Comparison of ENCODE assay signal across 8 cellular contexts in the genomic region with DNA sequence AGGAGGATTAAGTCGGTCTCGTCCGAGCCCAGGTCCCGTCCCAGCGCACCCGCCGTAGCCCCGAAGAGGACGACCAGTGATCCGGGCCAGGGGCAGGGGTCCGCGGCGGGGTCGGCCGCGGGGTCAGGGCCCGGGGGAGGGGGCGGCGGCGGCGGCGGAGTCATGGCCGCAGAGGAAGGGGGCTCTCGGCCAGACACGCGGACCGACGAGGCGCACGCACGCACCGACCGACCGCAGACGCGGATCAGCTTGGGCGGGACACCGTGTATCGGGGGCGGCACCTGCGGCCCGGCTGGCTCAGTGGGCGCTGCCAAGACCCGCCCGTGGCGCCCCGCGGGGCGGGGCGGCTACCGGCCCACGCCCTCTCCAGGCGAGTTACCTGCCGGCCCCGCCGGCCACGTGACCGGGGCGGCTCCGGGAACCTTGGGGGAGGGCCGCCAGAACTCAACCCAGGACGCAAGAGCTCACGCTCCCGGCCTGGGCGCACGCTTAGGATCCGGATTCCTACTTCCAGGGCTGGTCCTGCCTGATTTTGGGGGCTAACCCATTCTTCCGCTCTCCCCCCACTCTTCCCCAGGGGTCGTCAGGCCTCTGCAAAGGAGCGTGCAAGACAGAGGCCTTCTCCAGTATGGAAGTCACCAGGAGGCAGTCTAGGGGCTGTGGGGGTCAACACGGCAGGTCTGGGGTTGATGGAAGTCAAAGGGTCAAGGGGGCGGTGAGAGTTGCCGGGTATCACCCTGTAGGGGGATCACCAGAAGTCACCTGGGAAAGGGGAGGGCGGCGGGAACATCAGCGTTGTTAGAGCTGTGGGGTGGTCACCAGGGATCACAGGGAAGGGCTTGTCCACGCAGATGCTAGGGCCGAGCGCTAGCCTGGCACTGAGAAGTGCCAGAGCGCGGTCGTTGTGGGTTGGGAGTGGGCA. TPM values are rescaled to one million over a fixed set of nuclear protein-coding genes. Genes with fewer than 3 reads are reported as not detected.
DNase-seq lines count a peak whose midpoint lies in the region; ATAC-seq and TF ChIP-seq lines count a peak whose summit lies in the region.

A gene (minus strand): TSS at position 246 of the 922 bp plus-strand sequence. CDS start 82 bp downstream, at position 164.

- WGBS in esophagus muscularis mucosa: 36% methylated on average over 14 of the region's 82 CpGs

- no peak for ATAC-seq in HG03457 (IDR thresholded peaks at IDR 0.05; ENCODE audit: unreplicated experiment)

- H3K4me1 ChIP-seq in CD8-positive, alpha-beta memory T cell (ENCODE audit: insufficient read depth, low read length): peaks cover 22% of the 10 kb centered on the region
- peaks cover 24 to 55% (median 36%) of the 10 kb centered on the region in 4 donors for H3K4me1 ChIP-seq in esophagus muscularis mucosa

- no peaks in the 10 kb centered on the region for H3K36me3 ChIP-seq in CD8-positive, alpha-beta memory T cell (ENCODE audit: insufficient read depth, low read length)
- peaks cover 0 to 9% (median 5%) of the 10 kb centered on the region in 4 donors for H3K36me3 ChIP-seq in esophagus muscularis mucosa

- intact Hi-C loops in esophagus muscularis mucosa (cut with DNase I): loop anchor here (5.0 kb wide), 1 partner anchor 149 kb away; a partner anchor contains a TSS

- no peak for TF ChIP-seq CTCF in esophagus muscularis mucosa (IDR thresholded peaks at IDR 0.05)
- no peak for TF ChIP-seq CTCF in neural crest cell (conservative IDR thresholded peaks at IDR 0.05)

- H3K9me3 Mint-ChIP-seq in CD8-positive, alpha-beta memory T cell: peaks cover 0 to 3% (median 0%) of the 10 kb centered on the region in 5 donors
- no peaks in the 10 kb centered on the region for H3K9me3 Mint-ChIP-seq in neural crest cell

- H3K4me3 Mint-ChIP-seq in CD8-positive, alpha-beta memory T cell: peak within 1 kb of the TSS; percentile 88 to 97 (median 96)
- peak within 1 kb of the TSS; percentile 88 for H3K4me3 Mint-ChIP-seq in neural crest cell

- CTCF ChIA-PET in CD8-positive, alpha-beta memory T cell (lab: Charles Lee): interaction anchor here (0.8 to 2.2 kb wide), 7 partner anchors 10 to 151 kb away, joined by 3 to 7 read pairs (median 3); a partner anchor contains a TSS

- TF ChIP-seq EP300 in Ishikawa (IDR thresholded peaks at IDR 0.05; ENCODE audit: borderline replicate concordance) (no peak), esophagus muscularis mucosa (IDR thresholded peaks at IDR 0.05) (no peak)

- no peaks in the 10 kb centered on the region for H3K9me3 ChIP-seq in CD8-positive, alpha-beta memory T cell (ENCODE audit: low read length)
- H3K9me3 ChIP-seq in esophagus muscularis mucosa: no peaks in the 10 kb centered on the region

- no peak for TF ChIP-seq POLR2A in esophagus muscularis mucosa (IDR thresholded peaks at IDR 0.05; ENCODE audit: low read depth)

- no peaks in the 10 kb centered on the region for H3K27me3 ChIP-seq in CD8-positive, alpha-beta memory T cell (ENCODE audit: insufficient read depth, low read length, poor library complexity, severe bottlenecking)
- H3K27me3 ChIP-seq in esophagus muscularis mucosa: no peaks in the 10 kb centered on the region

- peaks cover 25 to 43% (median 27%) of the 10 kb centered on the region in 3 donors for H3K4me1 Mint-ChIP-seq in CD8-positive, alpha-beta memory T cell
- H3K4me1 Mint-ChIP-seq in neural crest cell: peaks cover 19% of the 10 kb centered on the region

- peaks cover 0 to 6% of the 10 kb centered on the region in 2 donors for H3K27me3 Mint-ChIP-seq in CD8-positive, alpha-beta memory T cell
- H3K27me3 Mint-ChIP-seq in neural crest cell (ENCODE audit: low read depth): peaks cover 53% of the 10 kb centered on the region

- peak; percentile 40 to 72 (median 53) for DNase-seq in CD8-positive, alpha-beta memory T cell
- peak; percentile 76 for DNase-seq in activated CD8-positive, alpha-beta memory T cell treated with anti-CD3 and anti-CD28 coated beads for 24 hours
- DNase-seq in esophagus muscularis mucosa (ENCODE audit: extremely low spot score): no peak
- DNase-seq in neural crest cell (ENCODE audit: low read depth, low spot score): no peak
- DNase-seq in AG08396 (ENCODE audit: low spot score): no peak
- no peak for DNase-seq in KG1 (lab: John Stamatoyannopoulos, UW)

- no peak within 1 kb of the TSS for H3K27ac ChIP-seq in CD8-positive, alpha-beta memory T cell (ENCODE audit: low read depth, low read length)
- peak within 1 kb of the TSS; percentile 85 to 89 (median 86) for H3K27ac ChIP-seq in esophagus muscularis mucosa (replicated peaks in 1 of 4)

- no peak for TF ChIP-seq RAD21 in Ishikawa (IDR thresholded peaks at IDR 0.05; ENCODE audit: low read depth)

- H3K27ac Mint-ChIP-seq in CD8-positive, alpha-beta memory T cell: peak within 1 kb of the TSS; percentile 63 to 94 (median 85)
- H3K27ac Mint-ChIP-seq in neural crest cell (ENCODE audit: unreplicated experiment): no peak within 1 kb of the TSS

- POLR2A ChIA-PET in CD8-positive, alpha-beta memory T cell (lab: Charles Lee): interaction anchor here (0.7 to 1.9 kb wide), 5 partner anchors 9 to 151 kb away, joined by 3 to 5 read pairs (median 4); a partner anchor contains a TSS

- peak within 1 kb of the TSS; percentile 78 for H3K4me3 ChIP-seq in CD8-positive, alpha-beta memory T cell (ENCODE audit: low read length)
- H3K4me3 ChIP-seq in esophagus muscularis mucosa: peak within 1 kb of the TSS; percentile 61 to 75 (median 68)

- peaks cover 0 to 10% (median 0%) of the 10 kb centered on the region in 3 donors for H3K36me3 Mint-ChIP-seq in CD8-positive, alpha-beta memory T cell
- peaks cover 3% of the 10 kb centered on the region for H3K36me3 Mint-ChIP-seq in neural crest cell (ENCODE audit: low read depth)

TF ChIP-seq in Ishikawa, 13 proteins besides CTCF, POLR2A, EP300 and RAD21:
- TF ChIP-seq EGR1 (IDR thresholded peaks at IDR 0.05) (peak; percentile 28; the same call in 1 of the 2 replicates), YY1 (IDR thresholded peaks at IDR 0.05; ENCODE audit: low read depth) (no peak), CREB1 (IDR thresholded peaks at IDR 0.05; ENCODE audit: low read depth) (no peak), TCF12 (IDR thresholded peaks at IDR 0.05; ENCODE audit: low read depth) (0 out of 2 replicates have a peak, but pooled peaks have one; percentile 10), ZBTB7A (IDR thresholded peaks at IDR 0.05; ENCODE audit: low read depth) (peak; percentile 35; the same call in 1 of the 2 replicates), NFIC (IDR thresholded peaks at IDR 0.05) (peak; percentile 48; the same call in 1 of the 2 replicates), TAF1 (IDR thresholded peaks at IDR 0.05; ENCODE audit: low read depth) (peak; percentile 46; the same call in 1 of the 2 replicates)
- TF ChIP-seq, protein P1, sequence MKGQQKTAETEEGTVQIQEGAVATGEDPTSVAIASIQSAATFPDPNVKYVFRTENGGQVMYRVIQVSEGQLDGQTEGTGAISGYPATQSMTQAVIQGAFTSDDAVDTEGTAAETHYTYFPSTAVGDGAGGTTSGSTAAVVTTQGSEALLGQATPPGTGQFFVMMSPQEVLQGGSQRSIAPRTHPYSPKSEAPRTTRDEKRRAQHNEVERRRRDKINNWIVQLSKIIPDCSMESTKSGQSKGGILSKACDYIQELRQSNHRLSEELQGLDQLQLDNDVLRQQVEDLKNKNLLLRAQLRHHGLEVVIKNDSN (IDR thresholded peaks at IDR 0.05): peak; percentile 96

RNA-seq across cellular contexts. Expression of the gene that starts here (rescaled TPM):
- total RNA-seq in CD8-positive, alpha-beta memory T cell: under 1 TPM; 0.11 to 0.27 TPM
- polyA plus RNA-seq in CD8-positive, alpha-beta memory T cell: 0.32 TPM
- total RNA-seq in esophagus muscularis mucosa (1 to 10 TPM in 1 of 4 donors, under 1 TPM in 3; 0.17 to 2.1 (median 0.52) TPM), neural crest cell (0.09 and 0.23 TPM in 2 replicates)

Comparison
In these comparisons a context has a peak if more than half of its experiments do, and no peak if none do; other contexts are left out.
1. Peak in DNase-seq and H3K4me3 ChIP-seq in CD8-positive, alpha-beta memory T cell; RNA of the gene not detected or under 1 TPM.